1 cellular context compared by ENCODE assay signal in genomic region chr5:167143726-167144125, GRCh38.
TF ChIP-seq lines count a peak whose summit lies in the region.

No MANE protein-coding gene starts in this region.

TF ChIP-seq in GM23338, 12 proteins besides CTCF, POLR2A, EP300 and RAD21 (continued from another document):
- TF ChIP-seq ETS1 (IDR thresholded peaks at IDR 0.05) = no peak
